ENCODE assay signal across 19 cellular contexts in genomic region chr4:147791870-147792269, GRCh38. TPM values are rescaled to one million over a fixed set of nuclear protein-coding genes. Genes with fewer than 3 reads are reported as not detected.
A peak's percentile ranks its signal among the peaks of the same experiment; 100 is the strongest.
DNase-seq lines count a peak whose midpoint lies in the region; ATAC-seq, FAIRE-seq and TF ChIP-seq lines count a peak whose summit lies in the region.
"Had no signal": no experiment of that assay in that cellular context is flagged by ENCODE, and none has a peak within 500 bp of the region (broad histone marks: within the 10 kb centered on the region; RNA-seq: fewer than 3 reads in every experiment).

No MANE protein-coding gene starts in this region.

- BruUV-seq in Calu3 (replicated peaks; lab: Mats Ljungman, UMichigan) = no TSS peak

- no peak for FAIRE-seq in frontal cortex (lab: Jason Lieb, UNC)
- FAIRE-seq: RCC 7860 had no signal

- no peaks in the 10 kb centered on the region for H3K27me3 ChIP-seq in esophagus squamous epithelium

- H3K9me3 Mint-ChIP-seq in Calu3 (ENCODE audit: low read depth, unreplicated experiment) = no peaks in the 10 kb centered on the region
- H3K9me3 Mint-ChIP-seq in activated CD8-positive, alpha-beta T cell treated with anti-CD3 and anti-CD28 coated beads for 36 hours = no peaks in the 10 kb centered on the region
- no peaks in the 10 kb centered on the region for H3K9me3 Mint-ChIP-seq in stimulated activated memory B cell treated with anti-CD40 and anti-IgM and Interleukin-4, amounts not matched to agents 10 μg/mL and 1 μg/mL and 100 μg/mL, for 72 hours
- H3K9me3 Mint-ChIP-seq: activated naive CD4-positive, alpha-beta T cell treated with anti-CD3 and anti-CD28 coated beads, Interleukin-2, amount 50 U/mL, for 72 hours; naive B cell had no signal

- H3K4me1 Mint-ChIP-seq in Calu3 (ENCODE audit: low read depth, unreplicated experiment) = peaks cover 32% of the 10 kb centered on the region
- H3K4me1 Mint-ChIP-seq in activated CD8-positive, alpha-beta T cell treated with anti-CD3 and anti-CD28 coated beads for 36 hours (ENCODE audit: low read depth) = peaks cover 48% of the 10 kb centered on the region
- H3K4me1 Mint-ChIP-seq in stimulated activated memory B cell treated with anti-CD40 and anti-IgM and Interleukin-4, amounts not matched to agents 10 μg/mL and 1 μg/mL and 100 μg/mL, for 72 hours = peaks cover 6% of the 10 kb centered on the region

- peak overlapping the region; percentile 89 for H3K27ac Mint-ChIP-seq in Calu3 (ENCODE audit: unreplicated experiment)
- H3K27ac Mint-ChIP-seq in activated CD8-positive, alpha-beta T cell treated with anti-CD3 and anti-CD28 coated beads for 36 hours = peak overlapping the region; percentile 85
- no peak overlapping the region for H3K27ac Mint-ChIP-seq in stimulated activated memory B cell treated with anti-CD40 and anti-IgM and Interleukin-4, amounts not matched to agents 10 μg/mL and 1 μg/mL and 100 μg/mL, for 72 hours
- H3K27ac Mint-ChIP-seq: naive B cell had no signal

- peaks cover 19 to 92% (median 60%) of the 10 kb centered on the region in 3 donors for H3K4me1 ChIP-seq in esophagus squamous epithelium

- DNase-seq in Calu3 (no peak), esophagus squamous epithelium (lab: John Stamatoyannopoulos, UW) (no peak), frontal cortex (ENCODE audit: low spot score in 2 of 2) (no peak), KG1 (lab: John Stamatoyannopoulos, UW) (no peak)
- no peak for DNase-seq in activated CD8-positive, alpha-beta T cell treated with anti-CD3 and anti-CD28 coated beads for 36 hours
- DNase-seq in activated CD8-positive, alpha-beta memory T cell treated with anti-CD3 and anti-CD28 coated beads for 24 hours = no peak
- DNase-seq: activated CD4-positive, alpha-beta T cell treated with anti-CD3 and anti-CD28 coated beads for 48 hours; C1 segment of cervical spinal cord; central memory CD4-positive, alpha-beta T cell; hypothalamus; KBM-7; naive B cell; NCI-H146; NCI-H446 treated with DMSO at 0.1 percent for 48 hours had no signal

- no peaks in the 10 kb centered on the region for H3K36me3 ChIP-seq in esophagus squamous epithelium
- H3K36me3 ChIP-seq: HAP-1 had no signal

- no peak for ATAC-seq in activated CD8-positive, alpha-beta T cell treated with anti-CD3 and anti-CD28 coated beads for 36 hours
- ATAC-seq in stimulated activated memory B cell treated with anti-CD40 and anti-IgM and Interleukin-4, amounts not matched to agents 10 μg/mL and 1 μg/mL and 100 μg/mL, for 72 hours = no peak
- ATAC-seq: activated naive CD4-positive, alpha-beta T cell treated with anti-CD3 and anti-CD28 coated beads, Interleukin-2, amount 50 U/mL, for 72 hours had no signal

- no peak for TF ChIP-seq CTCF in C4-2B (conservative IDR thresholded peaks at IDR 0.05)
- TF ChIP-seq CTCF in Calu3 (IDR thresholded peaks at IDR 0.05; ENCODE audit: unreplicated experiment) = no peak
- TF ChIP-seq CTCF in activated CD8-positive, alpha-beta T cell treated with anti-CD3 and anti-CD28 coated beads for 36 hours (IDR thresholded peaks at IDR 0.05) = no peak
- TF ChIP-seq CTCF in esophagus squamous epithelium (IDR thresholded peaks at IDR 0.05) = no peak

- no peaks in the 10 kb centered on the region for H3K27me3 Mint-ChIP-seq in Calu3 (ENCODE audit: unreplicated experiment)
- no peaks in the 10 kb centered on the region for H3K27me3 Mint-ChIP-seq in activated CD8-positive, alpha-beta T cell treated with anti-CD3 and anti-CD28 coated beads for 36 hours
- no peaks in the 10 kb centered on the region for H3K27me3 Mint-ChIP-seq in stimulated activated memory B cell treated with anti-CD40 and anti-IgM and Interleukin-4, amounts not matched to agents 10 μg/mL and 1 μg/mL and 100 μg/mL, for 72 hours
- H3K27me3 Mint-ChIP-seq: naive B cell had no signal

- peaks cover 6% of the 10 kb centered on the region for H3K36me3 Mint-ChIP-seq in Calu3 (ENCODE audit: insufficient read depth, unreplicated experiment)
- H3K36me3 Mint-ChIP-seq in activated CD8-positive, alpha-beta T cell treated with anti-CD3 and anti-CD28 coated beads for 36 hours (ENCODE audit: low read depth) = no peaks in the 10 kb centered on the region
- H3K36me3 Mint-ChIP-seq in stimulated activated memory B cell treated with anti-CD40 and anti-IgM and Interleukin-4, amounts not matched to agents 10 μg/mL and 1 μg/mL and 100 μg/mL, for 72 hours = no peaks in the 10 kb centered on the region
- H3K36me3 Mint-ChIP-seq: activated naive CD4-positive, alpha-beta T cell treated with anti-CD3 and anti-CD28 coated beads, Interleukin-2, amount 50 U/mL, for 72 hours; naive B cell had no signal

- no peaks in the 10 kb centered on the region for H3K9me3 ChIP-seq in esophagus squamous epithelium
- H3K9me3 ChIP-seq: HAP-1 had no signal

- peak overlapping the region; percentile 72 for H3K4me3 Mint-ChIP-seq in Calu3 (ENCODE audit: low read depth, unreplicated experiment)
- H3K4me3 Mint-ChIP-seq in activated CD8-positive, alpha-beta T cell treated with anti-CD3 and anti-CD28 coated beads for 36 hours = peak overlapping the region; percentile 72
- no peak overlapping the region for H3K4me3 Mint-ChIP-seq in stimulated activated memory B cell treated with anti-CD40 and anti-IgM and Interleukin-4, amounts not matched to agents 10 μg/mL and 1 μg/mL and 100 μg/mL, for 72 hours

- H3K27ac ChIP-seq in C4-2B (peak overlapping the region; percentile 71), esophagus squamous epithelium (peak overlapping the region in 3 of 4 donors; percentile 22 to 72 (median 68))

- POLR2A ChIA-PET in activated CD8-positive, alpha-beta T cell treated with anti-CD3 and anti-CD28 coated beads for 36 hours (lab: Charles Lee) = interaction anchor here (0.8 kb wide), 1 partner anchor 175 kb away, joined by 3 read pairs; the partner anchor contains the start of gene TMEM184C

- no peak overlapping the region for H3K4me3 ChIP-seq in esophagus squamous epithelium
- H3K4me3 ChIP-seq: HAP-1 had no signal

- no peak for TF ChIP-seq POLR2A in esophagus squamous epithelium (IDR thresholded peaks at IDR 0.05)

- intact Hi-C loops in Calu3 (cut with micrococcal nuclease; ENCODE audit: unreplicated experiment) (loop anchor here (5.0 kb wide), 2 partner anchors 40 to 60 kb away; partner anchors contain the start of gene ARHGAP10), esophagus squamous epithelium (cut with DNase I) (no loop called here)
- intact Hi-C loops in activated CD8-positive, alpha-beta T cell treated with anti-CD3 and anti-CD28 coated beads for 36 hours (cut with micrococcal nuclease) = no loop called here

- CTCF ChIA-PET in Calu3 (lab: Charles Lee) = interaction anchor here (1.3 kb wide), 1 partner anchor 45 kb away, joined by 3 read pairs; no protein-coding TSS in a partner anchor
- CTCF ChIA-PET in activated CD8-positive, alpha-beta T cell treated with anti-CD3 and anti-CD28 coated beads for 36 hours (lab: Charles Lee) = interaction anchor here (1.3 to 5.3 kb wide), 2 partner anchors 22 to 74 kb away, joined by 4 to 30 read pairs; no protein-coding TSS in a partner anchor

- WGBS in esophagus squamous epithelium, 2 donors = 87 to 94% methylated on average over 8 of the region's 8 CpGs

RNA-seq across cellular contexts. Expression of gene ARHGAP10, which starts 60.0 kb away (rescaled TPM):
- total RNA-seq in Calu3 (2022) (5.4 and 6.1 TPM in 2 replicates), esophagus squamous epithelium (100 to 1,000 TPM in 1 of 4 donors, 10 to 100 TPM in 3; 26.5 to 117 (median 29.7) TPM), frontal cortex (2.9 TPM)
- 1 to 10 TPM; 4.0 to 5.1 TPM for total RNA-seq in activated CD8-positive, alpha-beta T cell treated with anti-CD3 and anti-CD28 coated beads for 36 hours
